Comparison of ENCODE assay signal across 20 cellular contexts in the genomic region with DNA sequence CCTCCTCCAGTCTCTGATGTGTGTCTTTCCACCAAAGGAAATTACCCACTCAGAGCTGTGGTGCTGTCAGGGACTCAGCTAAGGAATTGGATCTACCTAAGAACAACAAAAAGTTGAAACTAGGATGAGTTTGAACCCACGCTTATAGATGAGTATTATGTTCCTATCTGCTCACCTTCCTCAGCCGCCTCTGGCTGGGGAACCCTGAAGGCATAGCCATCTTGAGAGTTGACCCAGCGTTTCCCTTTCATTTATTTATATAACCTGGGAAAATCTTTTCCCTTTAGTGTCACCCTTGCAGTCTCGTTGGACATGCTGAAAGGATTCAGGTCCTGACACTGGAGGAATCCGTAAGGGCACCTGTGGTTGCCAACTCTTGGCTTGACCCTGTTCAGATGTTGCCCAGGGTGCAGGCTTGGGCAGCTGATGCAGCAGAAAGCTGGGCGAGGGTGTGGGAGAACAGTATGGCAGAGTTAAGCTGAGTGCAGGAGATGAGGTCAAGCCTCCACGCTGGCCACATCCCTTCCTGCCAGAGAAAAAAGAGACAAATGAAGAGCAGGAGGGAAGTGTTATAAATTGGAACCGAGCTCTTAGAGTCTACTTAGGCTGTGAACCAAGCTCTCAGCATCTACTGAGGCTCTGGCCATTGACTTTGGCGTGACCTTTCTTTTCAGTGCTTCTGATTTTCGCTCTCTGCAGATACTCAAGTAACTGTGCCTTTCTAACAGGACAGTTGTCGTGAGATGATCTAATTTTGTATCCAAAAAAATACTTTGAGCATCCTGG. TPM values are rescaled to one million over a fixed set of nuclear protein-coding genes. Genes with fewer than 3 reads are reported as not detected.
A peak's percentile ranks its signal among the peaks of the same experiment; 100 is the strongest.
DNase-seq lines count a peak whose midpoint lies in the region; ATAC-seq, FAIRE-seq and TF ChIP-seq lines count a peak whose summit lies in the region.
"Had no signal": no experiment of that assay in that cellular context is flagged by ENCODE, and none has a peak within 500 bp of the region (broad histone marks: within the 10 kb centered on the region; RNA-seq: fewer than 3 reads in every experiment).

No MANE protein-coding gene starts in this region.

- H3K36me3 Mint-ChIP-seq in GM23338 (ENCODE audit: low read depth) (no peaks in the 10 kb centered on the region), astrocyte (ENCODE audit: low read depth, unreplicated experiment) (no peaks in the 10 kb centered on the region), progenitor cell of endocrine pancreas (ENCODE audit: insufficient read depth) (no peaks in the 10 kb centered on the region)
- no peaks in the 10 kb centered on the region for H3K36me3 Mint-ChIP-seq in activated T-helper 1 cell treated with anti-CD3 and anti-CD28 coated beads, Interleukin-12 subunit alpha, Interleukin-12 subunit beta, Interleukin-2, Interleukin-4 antibody, amounts not matched to agents 30 ng/mL and 10 ng/mL and 1 ng/mL, durations not matched to agents 14 hours and 24 hours and 36 hours (ENCODE audit: low read depth)
- no peaks in the 10 kb centered on the region for H3K36me3 Mint-ChIP-seq in activated CD4-positive, alpha-beta T cell treated with anti-CD3 and anti-CD28 coated beads, Interleukin-2, amount 10 ng/mL, durations not matched to agents 24 days and 14 days (ENCODE audit: low read depth)
- H3K36me3 Mint-ChIP-seq: activated naive CD4-positive, alpha-beta T cell treated with anti-CD3 and anti-CD28 coated beads, Interleukin-2, amount 10 ng/mL, durations not matched to agents 7 days and 5 days had no signal

- peaks cover 45% of the 10 kb centered on the region for H3K27me3 ChIP-seq in GM23338 (ENCODE audit: insufficient read depth)
- no peaks in the 10 kb centered on the region for H3K27me3 ChIP-seq in astrocyte (ENCODE audit: insufficient read depth, low read length)
- peaks cover 54% of the 10 kb centered on the region for H3K27me3 ChIP-seq in iPS-20b (ENCODE audit: insufficient read depth, low read length)
- H3K27me3 ChIP-seq: BLaER1 treated with 17β-estradiol and CSF1 and Interleukin-3, amounts not matched to agents 10 nM and 100 nM had no signal

- ATAC-seq in GM23338 (no peak), HG03432 (IDR thresholded peaks at IDR 0.05; ENCODE audit: unreplicated experiment) (no peak)

- H3K4me3 ChIP-seq in GM23338: peak overlapping the region; percentile 74
- H3K4me3 ChIP-seq in astrocyte (ENCODE audit: insufficient read depth, low read depth, low read length): no peak overlapping the region
- H3K4me3 ChIP-seq in iPS-20b (ENCODE audit: low read length): peak overlapping the region; percentile 82; the same call in 1 of the 2 replicates
- H3K4me3 ChIP-seq: BLaER1 treated with 17β-estradiol and CSF1 and Interleukin-3, amounts not matched to agents 10 nM and 100 nM had no signal

- H3K9me3 Mint-ChIP-seq in GM23338 (no peaks in the 10 kb centered on the region), astrocyte (ENCODE audit: unreplicated experiment) (no peaks in the 10 kb centered on the region), progenitor cell of endocrine pancreas (ENCODE audit: low read depth) (no peaks in the 10 kb centered on the region)
- H3K9me3 Mint-ChIP-seq in activated T-helper 1 cell treated with anti-CD3 and anti-CD28 coated beads, Interleukin-12 subunit alpha, Interleukin-12 subunit beta, Interleukin-2, Interleukin-4 antibody, amounts not matched to agents 30 ng/mL and 10 ng/mL and 1 ng/mL, durations not matched to agents 14 hours and 24 hours and 36 hours: no peaks in the 10 kb centered on the region
- no peaks in the 10 kb centered on the region for H3K9me3 Mint-ChIP-seq in activated CD4-positive, alpha-beta T cell treated with anti-CD3 and anti-CD28 coated beads, Interleukin-2, amount 10 ng/mL, durations not matched to agents 24 days and 14 days
- H3K9me3 Mint-ChIP-seq: activated naive CD4-positive, alpha-beta T cell treated with anti-CD3 and anti-CD28 coated beads, Interleukin-2, amount 10 ng/mL, durations not matched to agents 7 days and 5 days; T-helper 2 cell treated with Interferon-gamma antibody and Interleukin-4, amounts not matched to agents 5 μg/mL and 100 μg/mL, for 36 hours had no signal

- H3K79me2 ChIP-seq in GM23338 (replicated peaks; ENCODE audit: insufficient read depth) (no peaks in the 10 kb centered on the region), astrocyte (ENCODE audit: insufficient read depth, low read length) (no peaks in the 10 kb centered on the region)

- no peak overlapping the region for H3K9ac ChIP-seq in astrocyte (ENCODE audit: low read length)
- H3K9ac ChIP-seq in iPS-20b (ENCODE audit: low read depth, low read length): no peak overlapping the region
- H3K9ac ChIP-seq: BLaER1 treated with 17β-estradiol and CSF1 and Interleukin-3, amounts not matched to agents 10 nM and 100 nM had no signal

- H3F3A ChIP-seq in GM23338 (replicated peaks; ENCODE audit: low read depth): no peaks in the 10 kb centered on the region

- no peaks in the 10 kb centered on the region for H3K36me3 ChIP-seq in GM23338 (ENCODE audit: insufficient read depth)
- no peaks in the 10 kb centered on the region for H3K36me3 ChIP-seq in astrocyte (ENCODE audit: insufficient read depth, low read length)
- no peaks in the 10 kb centered on the region for H3K36me3 ChIP-seq in iPS-20b (ENCODE audit: insufficient read depth, low read depth, low read length)
- H3K36me3 ChIP-seq: BLaER1 treated with 17β-estradiol and CSF1 and Interleukin-3, amounts not matched to agents 10 nM and 100 nM had no signal

- H3K27me3 Mint-ChIP-seq in GM23338 (ENCODE audit: insufficient read depth, low read depth, poor library complexity): peaks cover 24% of the 10 kb centered on the region
- peaks cover 37% of the 10 kb centered on the region for H3K27me3 Mint-ChIP-seq in astrocyte (ENCODE audit: low read depth, unreplicated experiment)
- peaks cover 60% of the 10 kb centered on the region for H3K27me3 Mint-ChIP-seq in progenitor cell of endocrine pancreas
- peaks cover 29% of the 10 kb centered on the region for H3K27me3 Mint-ChIP-seq in activated T-helper 1 cell treated with anti-CD3 and anti-CD28 coated beads, Interleukin-12 subunit alpha, Interleukin-12 subunit beta, Interleukin-2, Interleukin-4 antibody, amounts not matched to agents 30 ng/mL and 10 ng/mL and 1 ng/mL, durations not matched to agents 14 hours and 24 hours and 36 hours (ENCODE audit: insufficient read depth)
- H3K27me3 Mint-ChIP-seq in activated CD4-positive, alpha-beta T cell treated with anti-CD3 and anti-CD28 coated beads, Interleukin-2, amount 10 ng/mL, durations not matched to agents 24 days and 14 days: peaks cover 30% of the 10 kb centered on the region

- DNase-seq in GM23338 (ENCODE audit: low spot score) (no peak), astrocyte (ENCODE audit: low read depth) (no peak), progenitor cell of endocrine pancreas (ENCODE audit: low spot score, unreplicated experiment) (no peak)
- DNase-seq in activated T-helper 1 cell treated with anti-CD3 and anti-CD28 coated beads, Interleukin-12 subunit alpha, Interleukin-12 subunit beta, Interleukin-2, Interleukin-4 antibody, amounts not matched to agents 30 ng/mL and 10 ng/mL and 1 ng/mL, durations not matched to agents 14 hours and 24 hours and 36 hours (ENCODE audit: low spot score): no peak
- no peak for DNase-seq in activated CD4-positive, alpha-beta T cell treated with anti-CD3 and anti-CD28 coated beads, Interleukin-2, amount 10 ng/mL, durations not matched to agents 24 days and 14 days
- no peak for DNase-seq in stimulated activated CD4-positive, alpha-beta T cell treated with anti-CD3 and anti-CD28 coated beads, Interleukin-2, amount 100 ng/mL, for 48 hours
- DNase-seq: activated naive CD4-positive, alpha-beta T cell treated with anti-CD3 and anti-CD28 coated beads, Interleukin-2, amount 10 ng/mL, durations not matched to agents 7 days and 5 days; central memory CD4-positive, alpha-beta T cell; GDM1; NCI-H187 treated with DMSO at 0.1 percent for 48 hours; NCI-H748 treated with DMSO at 0.1 percent for 48 hours; stimulated activated CD4-positive, alpha-beta T cell treated with anti-CD3 and anti-CD28 coated beads, Interleukin-4, amount 100 ng/mL, for 24 hours; stimulated activated naive CD8-positive, alpha-beta T cell treated with anti-CD3 and anti-CD28 coated beads, Interleukin-15, Interleukin-2, amounts not matched to agents 100 U/mL and 50 U/mL, for 24 hours had no signal

- H4K20me1 ChIP-seq in GM23338 (replicated peaks; ENCODE audit: insufficient read depth) (no peaks in the 10 kb centered on the region; the same call in 1 of the 2 replicates), astrocyte (ENCODE audit: insufficient read depth, low read length) (no peaks in the 10 kb centered on the region)
- H4K20me1 ChIP-seq: BLaER1 treated with 17β-estradiol and CSF1 and Interleukin-3, amounts not matched to agents 10 nM and 100 nM had no signal

- H2AFZ ChIP-seq in GM23338 (peak overlapping the region; percentile 95; the same call in 1 of the 2 replicates), astrocyte (ENCODE audit: low read depth, low read length) (no peak overlapping the region)

- FAIRE-seq in astrocyte (lab: Jason Lieb, UNC): no peak

- no peaks in the 10 kb centered on the region for H3K9me3 ChIP-seq in astrocyte (ENCODE audit: insufficient read depth, low read depth, low read length)
- no peaks in the 10 kb centered on the region for H3K9me3 ChIP-seq in iPS-20b (ENCODE audit: insufficient read depth, low read depth, low read length)

- H3K4me3 Mint-ChIP-seq in GM23338: peak overlapping the region; percentile 89
- H3K4me3 Mint-ChIP-seq in astrocyte (ENCODE audit: unreplicated experiment): peak overlapping the region; percentile 42
- H3K4me3 Mint-ChIP-seq in progenitor cell of endocrine pancreas (ENCODE audit: low read depth): peak overlapping the region; percentile 75
- no peak overlapping the region for H3K4me3 Mint-ChIP-seq in activated T-helper 1 cell treated with anti-CD3 and anti-CD28 coated beads, Interleukin-12 subunit alpha, Interleukin-12 subunit beta, Interleukin-2, Interleukin-4 antibody, amounts not matched to agents 30 ng/mL and 10 ng/mL and 1 ng/mL, durations not matched to agents 14 hours and 24 hours and 36 hours
- H3K4me3 Mint-ChIP-seq in activated CD4-positive, alpha-beta T cell treated with anti-CD3 and anti-CD28 coated beads, Interleukin-2, amount 10 ng/mL, durations not matched to agents 24 days and 14 days: no peak overlapping the region
- H3K4me3 Mint-ChIP-seq: activated naive CD4-positive, alpha-beta T cell treated with anti-CD3 and anti-CD28 coated beads, Interleukin-2, amount 10 ng/mL, durations not matched to agents 7 days and 5 days; T-helper 2 cell treated with Interferon-gamma antibody and Interleukin-4, amounts not matched to agents 5 μg/mL and 100 μg/mL, for 36 hours had no signal

- no peaks in the 10 kb centered on the region for H3K9me2 ChIP-seq in GM23338 (ENCODE audit: insufficient read depth)

- H3K4me1 Mint-ChIP-seq in GM23338: peaks cover 23% of the 10 kb centered on the region
- peaks cover 3% of the 10 kb centered on the region for H3K4me1 Mint-ChIP-seq in astrocyte (ENCODE audit: low read depth, unreplicated experiment)
- H3K4me1 Mint-ChIP-seq in progenitor cell of endocrine pancreas (ENCODE audit: low read depth): peaks cover 5% of the 10 kb centered on the region
- H3K4me1 Mint-ChIP-seq in activated T-helper 1 cell treated with anti-CD3 and anti-CD28 coated beads, Interleukin-12 subunit alpha, Interleukin-12 subunit beta, Interleukin-2, Interleukin-4 antibody, amounts not matched to agents 30 ng/mL and 10 ng/mL and 1 ng/mL, durations not matched to agents 14 hours and 24 hours and 36 hours (ENCODE audit: low read depth): no peaks in the 10 kb centered on the region
- no peaks in the 10 kb centered on the region for H3K4me1 Mint-ChIP-seq in activated CD4-positive, alpha-beta T cell treated with anti-CD3 and anti-CD28 coated beads, Interleukin-2, amount 10 ng/mL, durations not matched to agents 24 days and 14 days
- H3K4me1 Mint-ChIP-seq: activated naive CD4-positive, alpha-beta T cell treated with anti-CD3 and anti-CD28 coated beads, Interleukin-2, amount 10 ng/mL, durations not matched to agents 7 days and 5 days had no signal

- intact Hi-C loops in activated T-helper 1 cell treated with anti-CD3 and anti-CD28 coated beads, Interleukin-12 subunit alpha, Interleukin-12 subunit beta, Interleukin-2, Interleukin-4 antibody, amounts not matched to agents 30 ng/mL and 10 ng/mL and 1 ng/mL, durations not matched to agents 14 hours and 24 hours and 36 hours (cut with micrococcal nuclease): no loop called here
- intact Hi-C loops in activated CD4-positive, alpha-beta T cell treated with anti-CD3 and anti-CD28 coated beads, Interleukin-2, amount 10 ng/mL, durations not matched to agents 24 days and 14 days (cut with micrococcal nuclease): no loop called here

- TF ChIP-seq CTCF in GM23338 (conservative IDR thresholded peaks at IDR 0.05; ENCODE audit: low read depth in 2 of 2): no peak
- no peak for TF ChIP-seq CTCF in astrocyte (IDR thresholded peaks at IDR 0.05; ENCODE audit: insufficient read depth, low read depth, low read length)
- TF ChIP-seq CTCF in progenitor cell of endocrine pancreas (IDR thresholded peaks at IDR 0.05; ENCODE audit: unreplicated experiment): no peak

- H3K4me2 ChIP-seq in GM23338 (peak overlapping the region; percentile 83), astrocyte (ENCODE audit: low read length) (peak overlapping the region; percentile 90)
- H3K4me2 ChIP-seq: BLaER1 treated with 17β-estradiol and CSF1 and Interleukin-3, amounts not matched to agents 10 nM and 100 nM had no signal

- H3K4me1 ChIP-seq in GM23338 (ENCODE audit: insufficient read depth) (no peaks in the 10 kb centered on the region; the same call in 1 of the 2 replicates), astrocyte (ENCODE audit: insufficient read depth, low read length) (peaks cover 10% of the 10 kb centered on the region), iPS-20b (ENCODE audit: insufficient read depth, low read length) (peaks cover 3% of the 10 kb centered on the region; the same call in 1 of the 2 replicates)
- H3K4me1 ChIP-seq: BLaER1 treated with 17β-estradiol and CSF1 and Interleukin-3, amounts not matched to agents 10 nM and 100 nM had no signal

- no peak overlapping the region for H3K27ac ChIP-seq in GM23338 (ENCODE audit: low read depth)
- no peak overlapping the region for H3K27ac ChIP-seq in astrocyte (ENCODE audit: low read depth, low read length)
- no peak overlapping the region for H3K27ac ChIP-seq in iPS-20b (ENCODE audit: low read length)
- H3K27ac ChIP-seq: BLaER1 treated with 17β-estradiol and CSF1 and Interleukin-3, amounts not matched to agents 10 nM and 100 nM; RWPE1 had no signal

- H3K27ac Mint-ChIP-seq in GM23338 (no peak overlapping the region), astrocyte (ENCODE audit: unreplicated experiment) (no peak overlapping the region), progenitor cell of endocrine pancreas (no peak overlapping the region)
- H3K27ac Mint-ChIP-seq in activated T-helper 1 cell treated with anti-CD3 and anti-CD28 coated beads, Interleukin-12 subunit alpha, Interleukin-12 subunit beta, Interleukin-2, Interleukin-4 antibody, amounts not matched to agents 30 ng/mL and 10 ng/mL and 1 ng/mL, durations not matched to agents 14 hours and 24 hours and 36 hours: no peak overlapping the region
- no peak overlapping the region for H3K27ac Mint-ChIP-seq in activated CD4-positive, alpha-beta T cell treated with anti-CD3 and anti-CD28 coated beads, Interleukin-2, amount 10 ng/mL, durations not matched to agents 24 days and 14 days
- H3K27ac Mint-ChIP-seq: activated naive CD4-positive, alpha-beta T cell treated with anti-CD3 and anti-CD28 coated beads, Interleukin-2, amount 10 ng/mL, durations not matched to agents 7 days and 5 days; T-helper 2 cell treated with Interferon-gamma antibody and Interleukin-4, amounts not matched to agents 5 μg/mL and 100 μg/mL, for 36 hours had no signal

RNA-seq across cellular contexts. Expression of a gene that starts 1.9 kb away (rescaled TPM):
- total RNA-seq in GM23338 (2014; rRNA removed; shearing (Covaris generic)): 0.31 and 1.0 TPM in 2 replicates
- not detected in 2 replicates for polyA plus RNA-seq in GM23338 (2016; fragmentation: Nextera tagmentation; extraction: Ambion mirVana)
- total RNA-seq in astrocyte (not detected in 2 replicates), progenitor cell of endocrine pancreas (0.33 and 0.65 TPM in 2 replicates)
- total RNA-seq in activated T-helper 1 cell treated with anti-CD3 and anti-CD28 coated beads, Interleukin-12 subunit alpha, Interleukin-12 subunit beta, Interleukin-2, Interleukin-4 antibody, amounts not matched to agents 30 ng/mL and 10 ng/mL and 1 ng/mL, durations not matched to agents 14 hours and 24 hours and 36 hours: not detected in 2 replicates
- total RNA-seq in activated CD4-positive, alpha-beta T cell treated with anti-CD3 and anti-CD28 coated beads, Interleukin-2, amount 10 ng/mL, durations not matched to agents 24 days and 14 days: 0.12 TPM in 1 of 2 replicates, not detected in the other
- total RNA-seq: epithelial cell of proximal tubule, LHCN-M2 had no signal

Comparison
In these comparisons a context has a peak if more than half of its experiments do, and no peak if none do; other contexts are left out.
1. H3K4me3 Mint-ChIP-seq: peak in GM23338 (single experiment), astrocyte (single experiment) and progenitor cell of endocrine pancreas (single experiment); none in activated T-helper 1 cell treated with anti-CD3 and anti-CD28 coated beads, Interleukin-12 subunit alpha, Interleukin-12 subunit beta, Interleukin-2, Interleukin-4 antibody, amounts not matched to agents 30 ng/mL and 10 ng/mL and 1 ng/mL, durations not matched to agents 14 hours and 24 hours and 36 hours (single experiment) and activated CD4-positive, alpha-beta T cell treated with anti-CD3 and anti-CD28 coated beads, Interleukin-2, amount 10 ng/mL, durations not matched to agents 24 days and 14 days (single experiment).